16 cellular contexts compared by ENCODE assay signal in the genomic region with DNA sequence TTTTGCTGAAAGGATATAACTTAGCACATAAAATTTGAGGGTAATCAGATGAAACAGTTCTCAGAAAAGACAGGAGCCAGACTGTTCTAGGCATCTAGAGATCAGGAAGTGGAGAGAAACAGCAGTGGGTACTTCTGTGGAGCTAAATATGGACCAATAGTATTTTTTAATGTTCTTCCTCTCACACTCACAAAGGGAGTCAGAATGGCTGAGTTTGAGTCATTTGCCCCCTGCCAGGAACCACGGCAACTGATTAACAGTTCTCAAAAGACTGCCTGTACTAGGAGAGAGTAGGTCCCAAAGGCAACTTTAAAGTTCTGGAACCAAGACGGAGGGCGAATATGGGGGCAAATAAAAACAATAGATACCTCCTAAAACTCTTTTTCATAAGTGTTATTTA.
DNase-seq lines count a peak whose midpoint lies in the region; FAIRE-seq and TF ChIP-seq lines count a peak whose summit lies in the region.
"Had no signal": no experiment of that assay in that cellular context is flagged by ENCODE, and none has a peak within 500 bp of the region (broad histone marks: within the 10 kb centered on the region; RNA-seq: fewer than 3 reads in every experiment).

No MANE protein-coding gene starts in this region.

- FAIRE-seq in H54 (lab: Jason Lieb, UNC), result peak; percentile 95
- FAIRE-seq: colon had no signal

- TF ChIP-seq POLR2A in H54 (IDR thresholded peaks at IDR 0.05; ENCODE audit: low read depth, low read length), result no peak

- H3K4me3 ChIP-seq in fibroblast of mammary gland (ENCODE audit: control insufficient read depth, low read depth, low read length), result no peak overlapping the region
- H3K4me3 ChIP-seq: pancreas, smooth muscle cell had no signal

- no peak for TF ChIP-seq CTCF in fibroblast of mammary gland (conservative IDR thresholded peaks at IDR 0.05; ENCODE audit: control insufficient read depth, insufficient read depth, low read depth, low read length)

- DNase-seq in H54 (ENCODE audit: insufficient read length, low spot score) (peak; percentile 7), RPMI7951 (ENCODE audit: low read depth) (peak; percentile 64), fibroblast of mammary gland (ENCODE audit: low read depth) (peak; percentile 55), renal cortical epithelial cell (ENCODE audit: low read depth) (peak; percentile 92), Ammon's horn (ENCODE audit: low spot score) (no peak)
- no peak for DNase-seq in activated CD4-positive, alpha-beta T cell treated with anti-CD3 and anti-CD28 coated beads, Interleukin-2, amount 50 U/mL, for 1 hour
- DNase-seq in activated CD4-positive, alpha-beta T cell treated with anti-CD3 and anti-CD28 coated beads for 1 hour, result no peak
- DNase-seq: activated CD4-positive, alpha-beta T cell treated with anti-CD3 and anti-CD28 coated beads, Interleukin-2, amount 50 U/mL, for 4 hours; activated naive CD8-positive, alpha-beta T cell treated with anti-CD3 and anti-CD28 coated beads, Interleukin-2, amount 50 U/mL, for 24 hours; activated T-cell treated with anti-CD3 and anti-CD28 coated beads, Interleukin-2, amount 50 U/mL, for 72 hours; erythroblast; MM.1S; NCI-H82; pancreas had no signal

Comparison
In these comparisons a context has a peak if more than half of its experiments do, and no peak if none do; other contexts are left out.
1. DNase-seq: peak in H54 (single experiment), RPMI7951 (single experiment), fibroblast of mammary gland (single experiment) and renal cortical epithelial cell (single experiment); none in activated CD4-positive, alpha-beta T cell treated with anti-CD3 and anti-CD28 coated beads, Interleukin-2, amount 50 U/mL, for 1 hour (single experiment), Ammon's horn (single experiment) and activated CD4-positive, alpha-beta T cell treated with anti-CD3 and anti-CD28 coated beads for 1 hour (single experiment).